Comparison of ENCODE assay signal across 18 cellular contexts in genomic region chr2:200422532-200423262, GRCh38.
A peak's percentile ranks its signal among the peaks of the same experiment; 100 is the strongest.
DNase-seq lines count a peak whose midpoint lies in the region; ATAC-seq, FAIRE-seq and TF ChIP-seq lines count a peak whose summit lies in the region.
"Had no signal": no experiment of that assay in that cellular context is flagged by ENCODE, and none has a peak within 500 bp of the region (broad histone marks: within the 10 kb centered on the region; RNA-seq: fewer than 3 reads in every experiment).

No MANE protein-coding gene starts in this region.

- H3K4me3 ChIP-seq in fibroblast of the aortic adventitia (ENCODE audit: low read depth, low read length) (no peak overlapping the region), Karpas-422 (ENCODE audit: low read length) (no peak overlapping the region)
- H3K4me3 ChIP-seq: GM12878, heart left ventricle had no signal

- no peak overlapping the region for H3K4me2 ChIP-seq in Karpas-422 (ENCODE audit: low read depth, low read length, poor library complexity, severe bottlenecking)

- H3K9me2 ChIP-seq in Karpas-422 (replicated peaks; ENCODE audit: insufficient read depth, low read length), result no peaks in the 10 kb centered on the region

- H3K79me2 ChIP-seq in Karpas-422 (ENCODE audit: low read length), result no peaks in the 10 kb centered on the region
- H3K79me2 ChIP-seq: parathyroid adenoma had no signal

- H3K36me3 ChIP-seq in Karpas-422 (ENCODE audit: insufficient read depth, low read length), result no peaks in the 10 kb centered on the region

- no peaks in the 10 kb centered on the region for H3K4me1 ChIP-seq in Karpas-422 (ENCODE audit: low read length)
- H3K4me1 ChIP-seq: heart left ventricle had no signal

- peak; percentile 77 for ATAC-seq in activated T-helper 17 cell treated with anti-CD3 and anti-CD28 coated beads, Interleukin-2, amount 50 U/mL, for 72 hours (replicated peaks)
- ATAC-seq: activated CD4-positive, CD25-positive, alpha-beta regulatory T cell treated with anti-CD3 and anti-CD28 coated beads, Interleukin-2, amount 50 U/mL, for 24 hours; heart left ventricle; T-cell had no signal

- no TSS peak for BruUV-seq in MCF 10A (replicated peaks; lab: Mats Ljungman, UMichigan)

- intact Hi-C loops in MCF 10A (cut with micrococcal nuclease), result no loop called here

- H3K27me3 Mint-ChIP-seq in HFFc6 (ENCODE audit: insufficient read depth), result no peaks in the 10 kb centered on the region; the same call in 1 of the 2 replicates
- no peaks in the 10 kb centered on the region for H3K27me3 Mint-ChIP-seq in activated T-helper 17 cell treated with anti-CD3 and anti-CD28 coated beads, Interleukin-2, amount 50 U/mL, for 72 hours
- no peaks in the 10 kb centered on the region for H3K27me3 Mint-ChIP-seq in MCF 10A (ENCODE audit: insufficient read depth, unreplicated experiment)
- H3K27me3 Mint-ChIP-seq: activated naive CD8-positive, alpha-beta T cell treated with anti-CD3 and anti-CD28 coated beads for 36 hours; T-cell had no signal

- no peak overlapping the region for H2AFZ ChIP-seq in Karpas-422 (ENCODE audit: low read length)
- H2AFZ ChIP-seq: parathyroid adenoma had no signal

- POLR2A ChIA-PET in MCF 10A (lab: Yijun Ruan, JAX), result interaction anchor here (1.3 kb wide), 1 partner anchor 8 kb away, joined by 3 read pairs; no protein-coding TSS in a partner anchor

- CTCF ChIA-PET in MCF 10A (lab: Yijun Ruan, JAX), result interaction anchor here (0.5 kb wide), 1 partner anchor 117 kb away, joined by 3 read pairs; no protein-coding TSS in a partner anchor

- H3K9me3 ChIP-seq in Karpas-422 (ENCODE audit: low read length), result no peaks in the 10 kb centered on the region
- H3K9me3 ChIP-seq: heart left ventricle had no signal

- H3K4me1 Mint-ChIP-seq in HFFc6 (ENCODE audit: low read depth) (peaks cover 44% of the 10 kb centered on the region), MCF 10A (ENCODE audit: insufficient read depth, unreplicated experiment) (no peaks in the 10 kb centered on the region)
- H3K4me1 Mint-ChIP-seq in activated T-helper 17 cell treated with anti-CD3 and anti-CD28 coated beads, Interleukin-2, amount 50 U/mL, for 72 hours, result no peaks in the 10 kb centered on the region
- H3K4me1 Mint-ChIP-seq: CD14-positive monocyte had no signal

- no peak for FAIRE-seq in D721Med (lab: Jason Lieb, UNC)

- H3K27ac Mint-ChIP-seq in HFFc6, result peak overlapping the region; percentile 73
- H3K27ac Mint-ChIP-seq in activated T-helper 17 cell treated with anti-CD3 and anti-CD28 coated beads, Interleukin-2, amount 50 U/mL, for 72 hours, result peak overlapping the region; percentile 18
- no peak overlapping the region for H3K27ac Mint-ChIP-seq in MCF 10A (ENCODE audit: low read depth, unreplicated experiment)
- H3K27ac Mint-ChIP-seq: activated naive CD8-positive, alpha-beta T cell treated with anti-CD3 and anti-CD28 coated beads for 36 hours; T-cell had no signal

- H3K9me3 Mint-ChIP-seq in HFFc6 (no peaks in the 10 kb centered on the region), MCF 10A (ENCODE audit: unreplicated experiment) (no peaks in the 10 kb centered on the region)
- H3K9me3 Mint-ChIP-seq in activated T-helper 17 cell treated with anti-CD3 and anti-CD28 coated beads, Interleukin-2, amount 50 U/mL, for 72 hours, result no peaks in the 10 kb centered on the region
- H3K9me3 Mint-ChIP-seq: activated naive CD8-positive, alpha-beta T cell treated with anti-CD3 and anti-CD28 coated beads for 36 hours; CD14-positive monocyte; T-cell had no signal

- H3K9ac ChIP-seq in Karpas-422 (ENCODE audit: low read length), result no peak overlapping the region
- H3K9ac ChIP-seq: parathyroid adenoma had no signal

- peak overlapping the region; percentile 36; the same call in 1 of the 2 replicates for H3K4me3 Mint-ChIP-seq in HFFc6
- no peak overlapping the region for H3K4me3 Mint-ChIP-seq in activated T-helper 17 cell treated with anti-CD3 and anti-CD28 coated beads, Interleukin-2, amount 50 U/mL, for 72 hours
- no peak overlapping the region for H3K4me3 Mint-ChIP-seq in MCF 10A (ENCODE audit: unreplicated experiment)
- H3K4me3 Mint-ChIP-seq: activated naive CD8-positive, alpha-beta T cell treated with anti-CD3 and anti-CD28 coated beads for 36 hours; CD14-positive monocyte; T-cell had no signal

- H3K27ac ChIP-seq in Karpas-422 (ENCODE audit: low read length), result no peak overlapping the region
- H3K27ac ChIP-seq: heart left ventricle, parathyroid adenoma had no signal

- DNase-seq in D721Med (ENCODE audit: insufficient read length, low spot score), result no peak
- DNase-seq in HFFc6, result peak; percentile 55
- DNase-seq in fibroblast of the aortic adventitia (ENCODE audit: low read depth), result no peak
- DNase-seq in ureter (ENCODE audit: low spot score), result no peak
- no peak for DNase-seq in MCF 10A (ENCODE audit: unreplicated experiment)
- no peak for DNase-seq in D341Med (ENCODE audit: low spot score)
- DNase-seq in Karpas-422, result no peak
- DNase-seq: activated naive CD8-positive, alpha-beta T cell treated with anti-CD3 and anti-CD28 coated beads for 36 hours; activated T-cell treated with anti-CD3 and anti-CD28 coated beads for 4 hours; heart left ventricle; NCI-H1930; NCI-H524; T-cell had no signal

- no peaks in the 10 kb centered on the region for H4K20me1 ChIP-seq in Karpas-422 (ENCODE audit: insufficient read depth, low read depth, low read length)

- TF ChIP-seq CTCF in D721Med (IDR thresholded peaks at IDR 0.05; ENCODE audit: insufficient read depth, missing control alignments), result peak; percentile 7
- peak; percentile 50 for TF ChIP-seq CTCF in HFFc6 (IDR thresholded peaks at IDR 0.05)
- peak; percentile 11 for TF ChIP-seq CTCF in fibroblast of the aortic adventitia (IDR thresholded peaks at IDR 0.05; ENCODE audit: insufficient read depth, low read length)
- no peak for TF ChIP-seq CTCF in MCF 10A (IDR thresholded peaks at IDR 0.05; ENCODE audit: unreplicated experiment)

- no peaks in the 10 kb centered on the region for H3K27me3 ChIP-seq in Karpas-422 (ENCODE audit: low read length)
- H3K27me3 ChIP-seq: heart left ventricle had no signal

- H3K36me3 Mint-ChIP-seq in HFFc6 (ENCODE audit: low read depth), result peaks cover 52% of the 10 kb centered on the region
- peaks cover 12% of the 10 kb centered on the region for H3K36me3 Mint-ChIP-seq in activated T-helper 17 cell treated with anti-CD3 and anti-CD28 coated beads, Interleukin-2, amount 50 U/mL, for 72 hours (ENCODE audit: low read depth)
- peaks cover 34% of the 10 kb centered on the region for H3K36me3 Mint-ChIP-seq in MCF 10A (ENCODE audit: insufficient read depth, unreplicated experiment)
- H3K36me3 Mint-ChIP-seq: activated naive CD8-positive, alpha-beta T cell treated with anti-CD3 and anti-CD28 coated beads for 36 hours had no signal
